In the genomic region with DNA sequence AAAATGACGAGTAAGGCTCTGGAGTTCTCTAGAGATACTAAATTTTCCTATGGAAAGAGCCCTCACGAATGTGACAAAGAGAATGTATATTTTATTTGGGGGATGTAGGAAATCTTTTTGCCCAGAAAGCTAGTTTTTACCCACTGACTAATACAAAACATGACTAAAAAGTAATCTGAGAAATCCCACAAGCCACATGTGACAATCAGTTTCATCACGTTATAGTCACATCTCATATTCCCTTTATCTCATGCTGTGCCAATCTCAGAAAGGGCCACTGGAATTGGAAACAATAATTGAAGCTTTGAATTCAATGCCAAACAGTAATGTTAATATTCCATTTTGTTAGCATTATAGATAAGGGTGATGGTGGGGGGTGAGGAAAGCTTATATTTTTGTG, we compare ENCODE assay signal across 1 cellular context.
TF ChIP-seq lines count a peak whose summit lies in the region.

No MANE protein-coding gene starts in this region.

TF ChIP-seq in IMR-90, 13 proteins besides CTCF, POLR2A, EP300 and RAD21 (continued from another document):
- no peak for TF ChIP-seq NFE2L2 (IDR thresholded peaks at IDR 0.05; ENCODE audit: low read depth, low read length)
- no peak for TF ChIP-seq RFX5 (IDR thresholded peaks at IDR 0.05; ENCODE audit: low read depth, low read length)
- TF ChIP-seq, protein P1, sequence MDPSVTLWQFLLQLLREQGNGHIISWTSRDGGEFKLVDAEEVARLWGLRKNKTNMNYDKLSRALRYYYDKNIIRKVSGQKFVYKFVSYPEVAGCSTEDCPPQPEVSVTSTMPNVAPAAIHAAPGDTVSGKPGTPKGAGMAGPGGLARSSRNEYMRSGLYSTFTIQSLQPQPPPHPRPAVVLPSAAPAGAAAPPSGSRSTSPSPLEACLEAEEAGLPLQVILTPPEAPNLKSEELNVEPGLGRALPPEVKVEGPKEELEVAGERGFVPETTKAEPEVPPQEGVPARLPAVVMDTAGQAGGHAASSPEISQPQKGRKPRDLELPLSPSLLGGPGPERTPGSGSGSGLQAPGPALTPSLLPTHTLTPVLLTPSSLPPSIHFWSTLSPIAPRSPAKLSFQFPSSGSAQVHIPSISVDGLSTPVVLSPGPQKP (IDR thresholded peaks at IDR 0.05; ENCODE audit: borderline replicate concordance, low read depth, low read length), result no peak
- no peak for TF ChIP-seq CHD1 (IDR thresholded peaks at IDR 0.05; ENCODE audit: low read depth, low read length)
- TF ChIP-seq MXI1 (IDR thresholded peaks at IDR 0.05; ENCODE audit: borderline replicate concordance, low read depth, low read length), result no peak
